28 cellular contexts compared by ENCODE assay signal in the genomic region with DNA sequence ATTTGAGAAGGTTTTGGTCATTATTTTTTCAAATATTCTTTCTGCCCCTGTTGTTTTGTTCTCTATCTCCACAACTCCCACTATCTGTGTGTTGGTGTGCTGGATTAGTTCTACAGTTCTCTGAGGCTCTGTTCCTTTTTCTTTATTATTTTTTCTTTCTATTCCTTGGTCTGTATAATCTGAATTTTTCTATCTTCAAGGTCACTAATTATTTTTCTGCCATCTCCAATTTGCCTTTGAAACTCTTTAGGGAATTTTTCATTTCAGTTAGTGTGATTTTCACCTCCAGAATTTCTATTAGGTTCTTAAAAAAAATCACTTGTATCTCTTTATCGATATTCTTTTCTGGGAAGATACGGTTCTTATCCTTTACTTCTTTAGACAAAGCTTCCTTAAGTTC.
"Had no signal": no experiment of that assay in that cellular context is flagged by ENCODE, and none has a peak within 500 bp of the region (broad histone marks: within the 10 kb centered on the region; RNA-seq: fewer than 3 reads in every experiment).

No MANE protein-coding gene starts in this region.

- H3K9me3 ChIP-seq: colonic mucosa had no signal

- H3K27me3 ChIP-seq: colonic mucosa, dorsolateral prefrontal cortex, esophagus squamous epithelium, gastrocnemius medialis, gastroesophageal sphincter had no signal

- ATAC-seq: effector memory CD8-positive, alpha-beta T cell; esophagus mucosa; foreskin keratinocyte; gastrocnemius medialis; gastroesophageal sphincter; heart left ventricle; heart right ventricle had no signal

- DNase-seq: colonic mucosa; cortex of kidney; dermis blood vessel endothelial cell; dorsolateral prefrontal cortex; effector CD4-positive, alpha-beta T cell; effector CD8-positive, alpha-beta T cell; effector memory CD4-positive, alpha-beta T cell; effector memory CD8-positive, alpha-beta T cell; endodermal cell; erythroblast; esophagus squamous epithelium; foreskin fibroblast; foreskin keratinocyte; foreskin melanocyte; gastrocnemius medialis; glutamatergic neuron; head of caudate nucleus; heart left ventricle; heart right ventricle had no signal

- FAIRE-seq: colon, endometrium, endothelial cell of umbilical vein, frontal cortex had no signal

- H3K4me3 ChIP-seq: colonic mucosa, coronary artery, dorsolateral prefrontal cortex, esophagus muscularis mucosa, esophagus squamous epithelium, gastrocnemius medialis, gastroesophageal sphincter, heart left ventricle, heart right ventricle had no signal

- H3K36me3 ChIP-seq: colonic mucosa, esophagus muscularis mucosa, esophagus squamous epithelium, gastrocnemius medialis, gastroesophageal sphincter, heart left ventricle, heart right ventricle had no signal

- H3K27ac ChIP-seq: colonic mucosa, coronary artery, dorsolateral prefrontal cortex, epithelial cell of prostate, esophagus muscularis mucosa, esophagus squamous epithelium, foreskin keratinocyte, gastrocnemius medialis, gastroesophageal sphincter, heart left ventricle, heart right ventricle had no signal

- H3K4me1 ChIP-seq: colonic mucosa, esophagus muscularis mucosa, esophagus squamous epithelium, foreskin keratinocyte, gastrocnemius medialis, gastroesophageal sphincter, heart left ventricle, heart right ventricle had no signal
